In genomic region chr10:96670786-96671185, GRCh38 we compare ENCODE assay signal across 11 cellular contexts. TPM values are rescaled to one million over a fixed set of nuclear protein-coding genes. Genes with fewer than 3 reads are reported as not detected.
A peak's percentile ranks its signal among the peaks of the same experiment; 100 is the strongest.
DNase-seq lines count a peak whose midpoint lies in the region; ATAC-seq, FAIRE-seq and TF ChIP-seq lines count a peak whose summit lies in the region.
"Had no signal": no experiment of that assay in that cellular context is flagged by ENCODE, and none has a peak within 500 bp of the region (broad histone marks: within the 10 kb centered on the region; RNA-seq: fewer than 3 reads in every experiment).

No MANE protein-coding gene starts in this region.

- FAIRE-seq in pancreas (lab: Jason Lieb, UNC) (no peak), urothelium cell line (lab: Jason Lieb, UNC) (no peak)

- peak; percentile 19 for TF ChIP-seq POLR2A in GM18505 (IDR thresholded peaks at IDR 0.05; ENCODE audit: borderline replicate concordance, extremely low read depth, insufficient read depth, insufficient read length)

- peak; percentile 84 for DNase-seq in NCI-H1417 treated with DMSO at 0.1 percent for 48 hours (lab: John Stamatoyannopoulos, UW)
- peak; percentile 82 to 86 for DNase-seq in SJSA1 (ENCODE audit: low read depth in 1 of 2, low spot score in 2 of 2)
- DNase-seq in pancreas, result no peak
- no peak for DNase-seq in activated CD4-positive, alpha-beta T cell treated with anti-CD3 and anti-CD28 coated beads for 1 hour
- no peak for DNase-seq in urothelium cell line (ENCODE audit: low spot score)
- DNase-seq: activated T-cell treated with anti-CD3 and anti-CD28 coated beads, Interleukin-2, amount 50 U/mL, for 48 hours; DMS 273 treated with DMSO at 0.1 percent for 48 hours; OCI-M1 had no signal

- H3K27me3 ChIP-seq in SJSA1 (replicated peaks) (no peaks in the 10 kb centered on the region), pancreas (no peaks in the 10 kb centered on the region)

- H3K4me3 ChIP-seq in SJSA1 (no peak overlapping the region), pancreas (peak overlapping the region in 1 of 4 donors; percentile 1)

- H3K9me3 ChIP-seq in SJSA1 (replicated peaks), result no peaks in the 10 kb centered on the region
- no peaks in the 10 kb centered on the region for H3K9me3 ChIP-seq in pancreas

- H3K27ac ChIP-seq in SJSA1, result peak overlapping the region; percentile 26; the same call in 1 of the 2 replicates
- H3K27ac ChIP-seq in pancreas, result peak overlapping the region in 3 of 4 donors; percentile 23 to 96 (median 95)

- TF ChIP-seq CTCF in pancreas (IDR thresholded peaks at IDR 0.05), result no peak

- intact Hi-C loops in pancreas (cut with DNase I), result no loop called here

- 12 to 15% methylated on average over 4 of the region's 4 CpGs for WGBS in pancreas, 2 donors

- peaks cover 43% of the 10 kb centered on the region for H3K4me1 ChIP-seq in SJSA1 (replicated peaks)
- H3K4me1 ChIP-seq in pancreas, result peaks cover 51 to 63% (median 62%) of the 10 kb centered on the region in 3 donors

- no peaks in the 10 kb centered on the region for H3K36me3 ChIP-seq in SJSA1
- no peaks in the 10 kb centered on the region for H3K36me3 ChIP-seq in pancreas

- ATAC-seq in GM18505 (IDR thresholded peaks at IDR 0.05; ENCODE audit: unreplicated experiment), result no peak
- ATAC-seq in pancreas, result no peak
- no peak for ATAC-seq in GM18861 (IDR thresholded peaks at IDR 0.05; ENCODE audit: unreplicated experiment)
- ATAC-seq: naive thymus-derived CD8-positive, alpha-beta T cell had no signal

RNA-seq across cellular contexts. Expression of gene PIK3AP1, which starts 49.5 kb away (rescaled TPM):
- 0.41 and 0.95 TPM in 2 replicates for total RNA-seq in SJSA1 (2014; rRNA removed; shearing (Covaris generic))
- 10 to 100 TPM; 15.0 to 71.0 (median 32.0) TPM for total RNA-seq in pancreas
- 10 to 100 TPM; 15.7 to 16.2 TPM for polyA plus RNA-seq in pancreas

Comparison
In these comparisons a context has a peak if more than half of its experiments do, and no peak if none do; other contexts are left out.
1. DNase-seq: peak in NCI-H1417 treated with DMSO at 0.1 percent for 48 hours (single experiment) and SJSA1 (2 of 2); none in pancreas (0 of 6), activated CD4-positive, alpha-beta T cell treated with anti-CD3 and anti-CD28 coated beads for 1 hour (single experiment) and urothelium cell line (single experiment).